20 cellular contexts compared by ENCODE assay signal in the genomic region with DNA sequence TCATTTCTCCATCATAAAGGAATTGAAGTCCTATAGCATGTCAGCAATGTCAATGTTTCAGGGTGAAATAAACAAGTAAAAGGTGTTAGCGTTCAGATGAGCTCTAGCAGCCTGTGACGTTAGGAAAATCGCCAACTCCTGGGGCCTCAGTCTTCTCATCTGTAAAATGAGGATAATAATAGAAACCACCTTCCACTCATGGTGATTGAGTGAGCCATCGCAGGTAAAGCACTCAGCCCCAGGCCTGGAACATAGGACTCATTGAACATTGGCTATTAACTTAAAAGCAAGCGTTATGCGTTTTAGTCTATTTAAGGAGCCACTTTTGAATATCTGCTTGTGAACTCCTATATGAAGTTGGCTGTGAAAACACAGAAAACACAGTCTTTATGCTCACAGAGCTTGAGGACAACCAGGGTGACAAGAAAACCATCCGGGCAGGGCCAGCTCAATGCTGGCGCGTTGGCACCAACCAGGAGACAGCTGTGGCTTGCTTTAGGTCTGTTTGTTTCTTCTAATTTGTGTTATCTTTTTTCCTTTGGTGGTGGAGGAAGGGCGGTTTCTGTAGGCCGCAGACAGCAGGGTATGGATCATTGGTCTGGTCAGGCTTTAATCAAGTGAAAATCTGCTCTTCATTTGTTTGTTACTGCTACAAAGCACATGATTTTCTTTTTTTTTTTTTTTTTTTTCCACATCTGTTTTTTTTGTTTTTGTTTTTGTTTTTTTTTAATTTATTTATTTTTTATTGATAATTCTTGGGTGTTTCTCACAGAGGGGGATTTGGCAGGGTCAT. TPM values are rescaled to one million over a fixed set of nuclear protein-coding genes. Genes with fewer than 3 reads are reported as not detected.
A peak's percentile ranks its signal among the peaks of the same experiment; 100 is the strongest.
DNase-seq lines count a peak whose midpoint lies in the region; ATAC-seq, FAIRE-seq and TF ChIP-seq lines count a peak whose summit lies in the region.
"Had no signal": no experiment of that assay in that cellular context is flagged by ENCODE, and none has a peak within 500 bp of the region (broad histone marks: within the 10 kb centered on the region; RNA-seq: fewer than 3 reads in every experiment).

No MANE protein-coding gene starts in this region.

- H3K9me3 ChIP-seq in endodermal cell (ENCODE audit: control insufficient read depth, low read length) (no peaks in the 10 kb centered on the region), pancreas (no peaks in the 10 kb centered on the region)
- H3K9me3 ChIP-seq: gastrocnemius medialis, left ventricle myocardium inferior, psoas muscle, tibial nerve had no signal

- WGBS in endodermal cell (ENCODE audit: insufficient coverage in 1 of 2, insufficient read length in 1 of 2), 2 experiments, result 91 to 100% methylated on average over 6 to 11 of the region's 11 CpGs
- WGBS in pancreas, 2 donors, result 86 to 92% methylated on average over 11 of the region's 11 CpGs

- DNase-seq in DMS79 treated with DMSO at 0.1 percent for 48 hours (lab: John Stamatoyannopoulos, UW) (peak; percentile 17), DMS79 (lab: John Stamatoyannopoulos, UW) (no peak), NCI-H1694 treated with DMSO at 0.1 percent for 48 hours (lab: John Stamatoyannopoulos, UW) (peak; percentile 87), endodermal cell (peak; percentile 57), pancreas (peak in 1 of 6 donors; percentile 20), pons (ENCODE audit: low spot score) (no peak), omental fat pad (ENCODE audit: low spot score) (no peak)
- DNase-seq in T-helper 2 cell treated with Interferon-gamma antibody and Interleukin-4, amounts not matched to agents 5 μg/mL and 100 μg/mL, for 36 hours (ENCODE audit: low spot score), result no peak
- DNase-seq: activated CD4-positive, alpha-beta memory T cell treated with anti-CD3 and anti-CD28 coated beads, Interleukin-2, amount 10 ng/mL, durations not matched to agents 7 days and 5 days; activated naive CD4-positive, alpha-beta T cell treated with anti-CD3 and anti-CD28 coated beads, Interleukin-2, amount 50 U/mL, for 16 hours; activated T-cell treated with anti-CD3 and anti-CD28 coated beads, Interleukin-2, amount 50 U/mL, for 24 hours; cortex of kidney; gastrocnemius medialis; left ventricle myocardium inferior; psoas muscle; stimulated activated naive B cell treated with anti-CD40 and anti-IgM and Interleukin-4, amounts not matched to agents 10 μg/mL and 1 μg/mL and 100 μg/mL, for 72 hours had no signal

- intact Hi-C loops in pancreas (cut with DNase I), result no loop called here

- H3K4me1 Mint-ChIP-seq in endodermal cell, result peaks cover 36% of the 10 kb centered on the region
- no peaks in the 10 kb centered on the region for H3K4me1 Mint-ChIP-seq in T-helper 2 cell treated with Interferon-gamma antibody and Interleukin-4, amounts not matched to agents 5 μg/mL and 100 μg/mL, for 36 hours (ENCODE audit: low read depth)

- H3K4me3 ChIP-seq in endodermal cell (ENCODE audit: low read length), result no peak overlapping the region
- no peak overlapping the region for H3K4me3 ChIP-seq in pancreas
- H3K4me3 ChIP-seq: gastrocnemius medialis, left ventricle myocardium inferior, psoas muscle, tibial nerve had no signal

- H3K36me3 ChIP-seq in endodermal cell (ENCODE audit: control insufficient read depth, insufficient read depth, low read length) (no peaks in the 10 kb centered on the region), pancreas (no peaks in the 10 kb centered on the region)
- H3K36me3 ChIP-seq: gastrocnemius medialis, left ventricle myocardium inferior, tibial nerve had no signal

- no peak overlapping the region for H3K27ac ChIP-seq in endodermal cell (ENCODE audit: low read depth, low read length)
- H3K27ac ChIP-seq in pancreas, result peak overlapping the region; percentile 18 to 82 (median 80)
- H3K27ac ChIP-seq: gastrocnemius medialis, left ventricle myocardium inferior, psoas muscle had no signal

- peak overlapping the region; percentile 94 for H3K27ac Mint-ChIP-seq in endodermal cell
- no peak overlapping the region for H3K27ac Mint-ChIP-seq in T-helper 2 cell treated with Interferon-gamma antibody and Interleukin-4, amounts not matched to agents 5 μg/mL and 100 μg/mL, for 36 hours
- H3K27ac Mint-ChIP-seq: activated CD4-positive, alpha-beta memory T cell treated with anti-CD3 and anti-CD28 coated beads, Interleukin-2, amount 10 ng/mL, durations not matched to agents 7 days and 5 days; activated T-cell treated with anti-CD3 and anti-CD28 coated beads, Interleukin-2, amount 50 U/mL, for 24 hours; CD14-positive monocyte; stimulated activated naive B cell treated with anti-CD40 and anti-IgM and Interleukin-4, amounts not matched to agents 10 μg/mL and 1 μg/mL and 100 μg/mL, for 72 hours had no signal

- ATAC-seq in pancreas, result no peak
- no peak for ATAC-seq in omental fat pad (ENCODE audit: low FRiP score)
- ATAC-seq: Right ventricle myocardium inferior; stimulated activated naive B cell treated with anti-CD40 and anti-IgM and Interleukin-4, amounts not matched to agents 10 μg/mL and 1 μg/mL and 100 μg/mL, for 72 hours had no signal

- H3K9ac ChIP-seq in endodermal cell (ENCODE audit: extremely low read depth, low read length, poor library complexity, severe bottlenecking), result no peak overlapping the region

- H3K27me3 ChIP-seq in endodermal cell (ENCODE audit: control insufficient read depth, insufficient read depth, low read length, poor library complexity, severe bottlenecking), result no peaks in the 10 kb centered on the region
- H3K27me3 ChIP-seq in pancreas, result no peaks in the 10 kb centered on the region
- H3K27me3 ChIP-seq: tibial nerve had no signal

- TF ChIP-seq CTCF in endodermal cell (conservative IDR thresholded peaks at IDR 0.05) (no peak), pancreas (IDR thresholded peaks at IDR 0.05) (no peak), omental fat pad (IDR thresholded peaks at IDR 0.05) (no peak)

- H3K36me3 Mint-ChIP-seq in endodermal cell (ENCODE audit: low read depth), result no peaks in the 10 kb centered on the region
- no peaks in the 10 kb centered on the region for H3K36me3 Mint-ChIP-seq in T-helper 2 cell treated with Interferon-gamma antibody and Interleukin-4, amounts not matched to agents 5 μg/mL and 100 μg/mL, for 36 hours (ENCODE audit: low read depth)
- H3K36me3 Mint-ChIP-seq: CD14-positive monocyte; stimulated activated naive B cell treated with anti-CD40 and anti-IgM and Interleukin-4, amounts not matched to agents 10 μg/mL and 1 μg/mL and 100 μg/mL, for 72 hours had no signal

- H3K9me3 Mint-ChIP-seq in endodermal cell, result peaks cover 11% of the 10 kb centered on the region
- H3K9me3 Mint-ChIP-seq in T-helper 2 cell treated with Interferon-gamma antibody and Interleukin-4, amounts not matched to agents 5 μg/mL and 100 μg/mL, for 36 hours, result no peaks in the 10 kb centered on the region
- H3K9me3 Mint-ChIP-seq: activated CD4-positive, alpha-beta memory T cell treated with anti-CD3 and anti-CD28 coated beads, Interleukin-2, amount 10 ng/mL, durations not matched to agents 7 days and 5 days; activated T-cell treated with anti-CD3 and anti-CD28 coated beads, Interleukin-2, amount 50 U/mL, for 24 hours; stimulated activated naive B cell treated with anti-CD40 and anti-IgM and Interleukin-4, amounts not matched to agents 10 μg/mL and 1 μg/mL and 100 μg/mL, for 72 hours had no signal

- peaks cover 3% of the 10 kb centered on the region for H3K4me1 ChIP-seq in endodermal cell (ENCODE audit: control insufficient read depth, insufficient read depth, low read length)
- H3K4me1 ChIP-seq in pancreas, result no peaks in the 10 kb centered on the region
- H3K4me1 ChIP-seq: psoas muscle had no signal

- no peak for FAIRE-seq in pancreas (lab: Jason Lieb, UNC)
- FAIRE-seq: A204.1 had no signal

- no peaks in the 10 kb centered on the region for H3K27me3 Mint-ChIP-seq in endodermal cell (ENCODE audit: insufficient read depth)
- H3K27me3 Mint-ChIP-seq in T-helper 2 cell treated with Interferon-gamma antibody and Interleukin-4, amounts not matched to agents 5 μg/mL and 100 μg/mL, for 36 hours (ENCODE audit: low read depth), result no peaks in the 10 kb centered on the region
- H3K27me3 Mint-ChIP-seq: activated T-cell treated with anti-CD3 and anti-CD28 coated beads, Interleukin-2, amount 50 U/mL, for 24 hours; stimulated activated naive B cell treated with anti-CD40 and anti-IgM and Interleukin-4, amounts not matched to agents 10 μg/mL and 1 μg/mL and 100 μg/mL, for 72 hours had no signal

- H3K4me3 Mint-ChIP-seq in endodermal cell, result no peak overlapping the region
- H3K4me3 Mint-ChIP-seq in T-helper 2 cell treated with Interferon-gamma antibody and Interleukin-4, amounts not matched to agents 5 μg/mL and 100 μg/mL, for 36 hours, result no peak overlapping the region
- H3K4me3 Mint-ChIP-seq: activated CD4-positive, alpha-beta memory T cell treated with anti-CD3 and anti-CD28 coated beads, Interleukin-2, amount 10 ng/mL, durations not matched to agents 7 days and 5 days; activated T-cell treated with anti-CD3 and anti-CD28 coated beads, Interleukin-2, amount 50 U/mL, for 24 hours; CD14-positive monocyte; stimulated activated naive B cell treated with anti-CD40 and anti-IgM and Interleukin-4, amounts not matched to agents 10 μg/mL and 1 μg/mL and 100 μg/mL, for 72 hours had no signal

RNA-seq across cellular contexts. Expression of gene MED9, which starts 35.7 kb away (rescaled TPM):
- 10 to 100 TPM; 18.4 to 20.5 TPM for total RNA-seq in endodermal cell
- polyA plus RNA-seq in endodermal cell (2013, experiment 1 of 2), result 17.3 TPM
- polyA plus RNA-seq in endodermal cell (2013, experiment 2 of 2), result 18.8 TPM
- total RNA-seq in pancreas, result 1 to 10 TPM; 4.6 to 8.4 (median 6.3) TPM
- polyA plus RNA-seq in pancreas, result 10 to 100 TPM in 1 of 2 donors, 1 to 10 TPM in 1; 7.8 to 12.2 TPM
- total RNA-seq in omental fat pad, result 10 to 100 TPM; 11.5 to 26.2 (median 16.2) TPM

RNA-seq across cellular contexts. Expression of gene RASD1, which starts 55.1 kb away (rescaled TPM):
- total RNA-seq in endodermal cell, result 1 to 10 TPM; 1.9 to 2.5 TPM
- polyA plus RNA-seq in endodermal cell (2013, experiment 1 of 2), result 3.0 TPM
- 2.8 TPM for polyA plus RNA-seq in endodermal cell (2013, experiment 2 of 2)
- 10 to 100 TPM in 3 of 6 donors, 1 to 10 TPM in 3; 4.9 to 30.7 (median 10.6) TPM for total RNA-seq in pancreas
- polyA plus RNA-seq in pancreas, result 100 to 1,000 TPM in 1 of 2 donors, 10 to 100 TPM in 1; 40.6 to 129 TPM
- 100 to 1,000 TPM in 3 of 4 donors, 10 to 100 TPM in 1; 76.9 to 413 (median 322) TPM for total RNA-seq in omental fat pad

Comparison
In these comparisons a context has a peak if more than half of its experiments do, and no peak if none do; other contexts are left out.
1. DNase-seq: peak in DMS79 treated with DMSO at 0.1 percent for 48 hours (single experiment), NCI-H1694 treated with DMSO at 0.1 percent for 48 hours (single experiment) and endodermal cell (single experiment); none in DMS79 (single experiment), T-helper 2 cell treated with Interferon-gamma antibody and Interleukin-4, amounts not matched to agents 5 μg/mL and 100 μg/mL, for 36 hours (single experiment), pons (single experiment) and omental fat pad (single experiment).